ENCODE assay signal across 8 cellular contexts in the genomic region with DNA sequence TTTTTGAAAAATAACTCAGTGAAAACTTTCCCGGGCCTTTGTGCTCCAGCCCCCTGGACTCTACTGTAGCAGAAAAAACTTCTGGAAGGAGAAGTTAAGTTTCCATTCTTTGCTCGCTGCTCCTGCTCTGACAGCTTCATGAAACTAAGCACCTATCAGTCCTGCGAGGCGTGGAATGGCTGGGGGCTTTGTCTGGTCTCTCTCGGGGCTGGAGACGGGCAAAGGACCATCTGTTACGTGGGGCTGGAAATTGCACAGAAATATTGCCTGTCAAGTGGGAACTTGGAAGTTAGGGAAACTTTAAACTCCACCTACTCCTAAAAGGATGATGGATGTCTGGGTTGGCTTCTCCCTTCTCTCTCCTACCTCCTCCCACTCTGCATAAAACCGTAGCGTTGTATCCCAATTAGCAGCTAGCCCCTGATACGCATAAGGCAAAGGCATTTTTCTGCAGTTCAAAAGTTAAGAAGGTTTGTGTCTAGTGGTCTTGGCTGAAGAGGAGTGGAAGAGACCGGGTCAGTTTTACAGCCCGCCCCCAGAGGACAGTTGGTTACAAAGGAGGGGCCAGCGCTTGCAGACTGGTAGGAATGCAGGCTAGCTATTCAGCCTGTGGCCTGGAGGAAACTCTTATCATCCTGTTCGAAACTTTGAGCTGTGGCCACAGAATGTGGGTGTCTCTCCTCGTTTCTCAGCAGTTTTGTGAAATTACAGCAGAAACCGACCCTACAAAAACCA. TPM values are rescaled to one million over a fixed set of nuclear protein-coding genes. Genes with fewer than 3 reads are reported as not detected.
DNase-seq lines count a peak whose midpoint lies in the region; ATAC-seq and TF ChIP-seq lines count a peak whose summit lies in the region.

No MANE protein-coding gene starts in this region.

- peaks cover 10% of the 10 kb centered on the region for H3F3A ChIP-seq in smooth muscle cell (ENCODE audit: low read depth)

- H3K79me2 ChIP-seq in smooth muscle cell (ENCODE audit: low read depth): peaks cover 39% of the 10 kb centered on the region

- H3K4me1 ChIP-seq in smooth muscle cell (ENCODE audit: low read depth): peaks cover 17% of the 10 kb centered on the region

- 1% methylated on average over 16 of the region's 16 CpGs for WGBS in smooth muscle cell (ENCODE audit: low lambda C conversion rate)

- H3K36me3 ChIP-seq in brain microvascular endothelial cell (replicated peaks): no peaks in the 10 kb centered on the region
- no peaks in the 10 kb centered on the region for H3K36me3 ChIP-seq in smooth muscle cell (ENCODE audit: low read depth)

- DNase-seq in HFF-Myc (ENCODE audit: extremely low read depth, low read depth) (no peak), brain microvascular endothelial cell (peak; percentile 86), iris pigment epithelial cell (ENCODE audit: low read depth) (peak; percentile 88), smooth muscle cell (lab: John Stamatoyannopoulos, UW; ENCODE audit: unreplicated experiment) (peak; percentile 21), COR-L47 (lab: John Stamatoyannopoulos, UW) (no peak), NCI-H2081 treated with DMSO at 0.1 percent for 48 hours (lab: John Stamatoyannopoulos, UW) (no peak)

- H3K27me3 ChIP-seq in brain microvascular endothelial cell (replicated peaks): no peaks in the 10 kb centered on the region
- H3K27me3 ChIP-seq in smooth muscle cell (ENCODE audit: low read depth): peaks cover 7% of the 10 kb centered on the region

- no peaks in the 10 kb centered on the region for H3K9me3 ChIP-seq in smooth muscle cell (replicated peaks; ENCODE audit: low read depth)

- in situ Hi-C loops in brain microvascular endothelial cell (cut with HindIII; ENCODE audit: low pct_ligation_motif_present, low sequenced_read_pairs): no loop called here

- peak overlapping the region; percentile 68 for H3K9ac ChIP-seq in smooth muscle cell (ENCODE audit: low read depth)

- H4K20me1 ChIP-seq in smooth muscle cell (ENCODE audit: low read depth): peaks cover 39% of the 10 kb centered on the region

- peak overlapping the region; percentile 99 for H3K4me2 ChIP-seq in smooth muscle cell

- H3K27ac ChIP-seq in brain microvascular endothelial cell (peak overlapping the region; percentile 64), smooth muscle cell (ENCODE audit: low read depth) (peak overlapping the region; percentile 83)

- no peak for TF ChIP-seq CTCF in HFF-Myc (IDR thresholded peaks at IDR 0.05; ENCODE audit: low read depth, low read length, missing control alignments)
- TF ChIP-seq CTCF in brain microvascular endothelial cell (IDR thresholded peaks at IDR 0.05; ENCODE audit: low read depth, low read length, missing control alignments): peak; percentile 57
- TF ChIP-seq CTCF in smooth muscle cell (IDR thresholded peaks at IDR 0.05; ENCODE audit: borderline replicate concordance, insufficient read depth, poor library complexity, severe bottlenecking): no peak

- H2AFZ ChIP-seq in smooth muscle cell (ENCODE audit: low read depth): peak overlapping the region; percentile 60

- ATAC-seq in GM18502 (IDR thresholded peaks at IDR 0.05; ENCODE audit: poor library complexity, unreplicated experiment) (no peak), HG03460 (IDR thresholded peaks at IDR 0.05; ENCODE audit: unreplicated experiment) (no peak)

- H3K4me3 ChIP-seq in HFF-Myc (replicated peaks; ENCODE audit: low read depth, low read length): peak overlapping the region; percentile 79
- H3K4me3 ChIP-seq in brain microvascular endothelial cell (ENCODE audit: low read depth, low read length): peak overlapping the region; percentile 85
- H3K4me3 ChIP-seq in smooth muscle cell: peak overlapping the region; percentile 76

RNA-seq across cellular contexts. Expression of gene FBXL7, which starts 1.2 kb away (rescaled TPM):
- total RNA-seq in smooth muscle cell: 20.2 and 20.5 TPM in 2 replicates
- polyA plus RNA-seq in smooth muscle cell: 10.1 and 21.0 TPM in 2 replicates

Comparison
In these comparisons a context has a peak if more than half of its experiments do, and no peak if none do; other contexts are left out.
1. DNase-seq: peak in brain microvascular endothelial cell (single experiment), iris pigment epithelial cell (single experiment) and smooth muscle cell (single experiment); none in HFF-Myc (single experiment), COR-L47 (single experiment) and NCI-H2081 treated with DMSO at 0.1 percent for 48 hours (single experiment).
2. Peak in every context shown above with its lines, with median percentiles within 50 percentile points of each other: H3K4me3 ChIP-seq.